Comparison of ENCODE assay signal across 8 cellular contexts in genomic region chr1:221611930-221612777, GRCh38.
A peak's percentile ranks its signal among the peaks of the same experiment; 100 is the strongest.
DNase-seq lines count a peak whose midpoint lies in the region; ATAC-seq and TF ChIP-seq lines count a peak whose summit lies in the region.

No MANE protein-coding gene starts in this region.

- H3K4me3 ChIP-seq in HEK293 (ENCODE audit: low read depth, low read length) (no peak overlapping the region; the same call in 1 of the 2 replicates), SJSA1 (no peak overlapping the region), smooth muscle cell (no peak overlapping the region)

- DNase-seq in SJSA1 (ENCODE audit: low read depth in 1 of 2, low spot score in 2 of 2): peak; percentile 52 to 73
- peak; percentile 76 for DNase-seq in cardiac septum (ENCODE audit: low spot score)
- no peak for DNase-seq in smooth muscle cell (lab: John Stamatoyannopoulos, UW; ENCODE audit: unreplicated experiment)
- no peak for DNase-seq in NCI-H1694 treated with DMSO at 0.1 percent for 48 hours (lab: John Stamatoyannopoulos, UW)
- DNase-seq in G401 (ENCODE audit: low spot score): no peak
- no peak for DNase-seq in DMS79 treated with DMSO at 0.1 percent for 48 hours (lab: John Stamatoyannopoulos, UW)

- H3K36me3 ChIP-seq in HEK293 (ENCODE audit: control insufficient read depth in 2 of 2, insufficient read depth in 1 of 2, low read length in 2 of 2): no peaks in the 10 kb centered on the region
- H3K36me3 ChIP-seq in SJSA1: no peaks in the 10 kb centered on the region
- no peaks in the 10 kb centered on the region for H3K36me3 ChIP-seq in smooth muscle cell (ENCODE audit: low read depth)

- WGBS in smooth muscle cell (ENCODE audit: low lambda C conversion rate): 17% methylated on average over 6 of the region's 6 CpGs

- H3F3A ChIP-seq in smooth muscle cell (ENCODE audit: low read depth): no peaks in the 10 kb centered on the region

- peak overlapping the region; percentile 58 for H3K4me2 ChIP-seq in smooth muscle cell

- H3K27ac ChIP-seq in HEK293 (ENCODE audit: extremely low read depth, low read depth, low read length) (peak overlapping the region; percentile 48; the same call in 1 of the 2 replicates), SJSA1 (peak overlapping the region; percentile 5; the same call in 1 of the 2 replicates), smooth muscle cell (ENCODE audit: low read depth) (peak overlapping the region; percentile 74)

- CTCF ChIA-PET in HEK293 (lab: Yijun Ruan, JAX): interaction anchor here (0.6 to 0.7 kb wide), 2 partner anchors 48 to 348 kb away, joined by 3 read pairs; no protein-coding TSS in a partner anchor

- H3K9me3 ChIP-seq in HEK293 (ENCODE audit: control insufficient read depth, insufficient read depth, low read depth, low read length) (no peaks in the 10 kb centered on the region), SJSA1 (replicated peaks) (no peaks in the 10 kb centered on the region), smooth muscle cell (replicated peaks; ENCODE audit: low read depth) (no peaks in the 10 kb centered on the region)

- no peaks in the 10 kb centered on the region for H4K20me1 ChIP-seq in smooth muscle cell (ENCODE audit: low read depth)

- no peak for ATAC-seq in HG03139 (IDR thresholded peaks at IDR 0.05; ENCODE audit: unreplicated experiment)

- H3K9ac ChIP-seq in smooth muscle cell (ENCODE audit: low read depth): no peak overlapping the region

- intact Hi-C loops in cardiac septum (cut with DNase I): no loop called here

- H3K79me2 ChIP-seq in smooth muscle cell (ENCODE audit: low read depth): no peaks in the 10 kb centered on the region

- H3K27me3 ChIP-seq in SJSA1 (replicated peaks): no peaks in the 10 kb centered on the region
- H3K27me3 ChIP-seq in smooth muscle cell (ENCODE audit: low read depth): no peaks in the 10 kb centered on the region

- TF ChIP-seq CTCF in HEK293 (tag by site-specific recombination; IDR thresholded peaks at IDR 0.05) (no peak), smooth muscle cell (IDR thresholded peaks at IDR 0.05; ENCODE audit: borderline replicate concordance, insufficient read depth, poor library complexity, severe bottlenecking) (no peak)

- H3K4me1 ChIP-seq in HEK293 (ENCODE audit: control insufficient read depth, insufficient read depth, low read length): peaks cover 8% of the 10 kb centered on the region
- peaks cover 11% of the 10 kb centered on the region for H3K4me1 ChIP-seq in SJSA1 (replicated peaks)
- peaks cover 5% of the 10 kb centered on the region for H3K4me1 ChIP-seq in smooth muscle cell (ENCODE audit: low read depth)

- in situ Hi-C loops in G401 (cut with HindIII; ENCODE audit: low sequenced_read_pairs): no loop called here

- POLR2A ChIA-PET in HEK293 (lab: Yijun Ruan, JAX): interaction anchor here (1.7 kb wide), 1 partner anchor 129 kb away, joined by 6 read pairs; the partner anchor contains the start of gene DUSP10

- H2AFZ ChIP-seq in smooth muscle cell (ENCODE audit: low read depth): peak overlapping the region; percentile 74

TF ChIP-seq in HEK293, 187 proteins besides CTCF, POLR2A, EP300 and RAD21 (continues in another document):
- TF ChIP-seq ZFP3 (tag by site-specific recombination; IDR thresholded peaks at IDR 0.05; ENCODE audit: low read depth) (no peak), ZNF121 (tag by site-specific recombination; IDR thresholded peaks at IDR 0.05) (no peak), KLF17 (tag by site-specific recombination; IDR thresholded peaks at IDR 0.05) (peak; percentile 75; the same call in 1 of the 2 replicates), BCL11B (tag by site-specific recombination; IDR thresholded peaks at IDR 0.05; ENCODE audit: low read depth) (no peak), SETDB1 (IDR thresholded peaks at IDR 0.05; ENCODE audit: insufficient read length, low read length) (peak; percentile 49), ZNF37A (tag by site-specific recombination; IDR thresholded peaks at IDR 0.05) (no peak), ZNF521 (tag by site-specific recombination; IDR thresholded peaks at IDR 0.05) (no peak), ZNF843 (tag by site-specific recombination; IDR thresholded peaks at IDR 0.05) (peak; percentile 81), ZBTB1 (tag by site-specific recombination; IDR thresholded peaks at IDR 0.05) (no peak), ZXDB (tag by site-specific recombination; IDR thresholded peaks at IDR 0.05) (peak; percentile 82), ZNF544 (tag by site-specific recombination; IDR thresholded peaks at IDR 0.05) (no peak), ZNF174 (tag by site-specific recombination; IDR thresholded peaks at IDR 0.05) (no peak), ZNF501 (tag by site-specific recombination; IDR thresholded peaks at IDR 0.05) (peak; percentile 26; the same call in 1 of the 2 replicates), ELK4 (IDR thresholded peaks at IDR 0.05; ENCODE audit: borderline replicate concordance, low read depth, low read length) (no peak), ZBTB11 (tag by site-specific recombination; conservative IDR thresholded peaks at IDR 0.05; ENCODE audit: low read depth) (no peak), PRDM1 (tag by site-specific recombination; IDR thresholded peaks at IDR 0.05) (peak; percentile 38; the same call in 1 of the 2 replicates), ZNF707 (tag by site-specific recombination; IDR thresholded peaks at IDR 0.05) (no peak), HIC1 (tag by site-specific recombination; IDR thresholded peaks at IDR 0.05) (peak; percentile 66), ZNF416 (tag by site-specific recombination; IDR thresholded peaks at IDR 0.05) (no peak), ZSCAN30 (tag by site-specific recombination; IDR thresholded peaks at IDR 0.05) (peak; percentile 86), KLF9 (tag by site-specific recombination; IDR thresholded peaks at IDR 0.05; ENCODE audit: low read depth) (no peak), KLF8 (tag by site-specific recombination; IDR thresholded peaks at IDR 0.05) (peak; percentile 46; the same call in 1 of the 2 replicates)

Comparison
In these comparisons a context has a peak if more than half of its experiments do, and no peak if none do; other contexts are left out.
1. H3K27ac ChIP-seq: peak in every context shown above with its lines; median percentile 74 in smooth muscle cell; 48 in HEK293; 5 in SJSA1.
2. DNase-seq: peak in SJSA1 (2 of 2) and cardiac septum (single experiment); none in smooth muscle cell (single experiment), NCI-H1694 treated with DMSO at 0.1 percent for 48 hours (single experiment), G401 (single experiment) and DMS79 treated with DMSO at 0.1 percent for 48 hours (single experiment).